Comparison of ENCODE assay signal across 8 cellular contexts in the genomic region with DNA sequence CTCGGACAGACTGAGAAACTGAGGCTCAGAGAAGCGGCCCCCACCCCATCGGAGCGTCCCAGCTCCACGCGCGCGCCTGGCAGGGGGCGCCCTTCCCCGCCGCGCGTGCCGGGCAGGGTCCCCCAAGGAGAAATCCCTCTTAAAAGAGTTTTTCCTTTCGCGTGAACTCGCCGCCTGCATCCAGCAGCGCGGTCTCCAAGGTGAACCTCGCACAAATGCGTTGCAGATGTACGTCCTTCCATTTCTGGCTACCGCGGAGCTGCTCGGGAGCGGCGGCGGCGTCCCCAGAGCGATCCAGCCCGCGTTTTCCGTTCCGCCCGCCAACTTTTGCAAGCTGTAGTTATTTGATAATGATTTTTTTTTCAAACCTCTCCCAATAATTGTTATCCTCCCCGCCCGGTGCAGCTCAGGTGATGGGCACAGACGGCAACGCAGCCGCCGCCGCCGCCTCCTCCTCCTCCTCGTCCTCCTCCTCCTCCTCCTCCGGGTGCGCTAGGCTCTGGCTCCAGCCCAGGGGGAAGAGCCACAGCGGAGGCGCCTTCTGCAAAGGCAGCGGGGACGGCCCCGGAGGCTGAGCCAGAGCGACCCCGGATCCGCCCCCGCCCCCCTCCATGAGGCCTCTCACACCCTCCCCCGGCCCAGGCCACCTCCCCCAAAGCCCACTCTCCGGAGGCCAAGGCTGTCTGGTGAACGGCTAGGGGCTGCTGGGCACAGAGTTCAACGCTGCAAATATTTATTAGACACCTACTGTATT.
DNase-seq lines count a peak whose midpoint lies in the region; ATAC-seq, FAIRE-seq and TF ChIP-seq lines count a peak whose summit lies in the region.

No MANE protein-coding gene starts in this region.

- H3K27me3 ChIP-seq in pancreas (no peaks in the 10 kb centered on the region), transverse colon (peaks cover 5% of the 10 kb centered on the region)

- H3K4me1 ChIP-seq in pancreas (no peaks in the 10 kb centered on the region), transverse colon (peaks cover 6 to 13% (median 11%) of the 10 kb centered on the region in 4 donors)

- no peak for FAIRE-seq in pancreas (lab: Jason Lieb, UNC)

- WGBS in pancreas, 2 donors, result 1% methylated on average over 50 to 60 of the region's 60 CpGs
- WGBS in transverse colon (ENCODE audit: low coverage in 1 of 2), 2 donors, result 0 to 4% methylated on average over 4 to 60 of the region's 60 CpGs

- no peak overlapping the region for H3K27ac ChIP-seq in pancreas
- peak overlapping the region in 2 of 4 donors; percentile 5 to 31 for H3K27ac ChIP-seq in transverse colon

- no peaks in the 10 kb centered on the region for H3K36me3 ChIP-seq in pancreas
- no peaks in the 10 kb centered on the region for H3K36me3 ChIP-seq in transverse colon

- intact Hi-C loops in pancreas (cut with DNase I), result no loop called here
- intact Hi-C loops in transverse colon (cut with DNase I; ENCODE audit: low total_unique reads), result no loop called here

- TF ChIP-seq CTCF in pancreas (IDR thresholded peaks at IDR 0.05), result peak in 3 of 4 donors; percentile 15 to 39 (median 22)
- peak in 4 of 5 experiments; percentile 39 to 53 (median 51) for TF ChIP-seq CTCF in transverse colon (IDR thresholded peaks at IDR 0.05)

- in situ Hi-C loops in transverse colon (cut with MboI; ENCODE audit: low pct_ligation_motif_present in 1 of 4, low pct_unique_long_range_greater_than_20kb in 1 of 4, low sequenced_read_pairs in 3 of 4), result no loop called here

- H3K4me3 ChIP-seq in pancreas, result peak overlapping the region; percentile 27 to 53 (median 34)
- H3K4me3 ChIP-seq in transverse colon, result peak overlapping the region; percentile 28 to 62 (median 46)

- TF ChIP-seq EP300 in transverse colon (IDR thresholded peaks at IDR 0.05; ENCODE audit: low read depth), result no peak

- H3K9me3 ChIP-seq in pancreas, result no peaks in the 10 kb centered on the region
- H3K9me3 ChIP-seq in transverse colon, result no peaks in the 10 kb centered on the region

- DNase-seq in CD1c-positive myeloid dendritic cell (ENCODE audit: extremely low spot score) (peak; percentile 63), HUDEP-2 (lab: John Stamatoyannopoulos, UW; ENCODE audit: unreplicated experiment in 76 of 76) (peak in 69 of 76 experiments; percentile 1 to 78 (median 57)), RKO (ENCODE audit: low spot score) (peak; percentile 25), foreskin melanocyte (peak; percentile 20), pancreas (peak in 5 of 6 donors; percentile 28 to 78 (median 54)), transverse colon (peak; percentile 72)
- DNase-seq in activated T-helper 1 cell treated with anti-CD3 and anti-CD28 coated beads, Interleukin-2, amount 50 U/mL, for 16 hours (ENCODE audit: low read depth in 1 of 2, low spot score in 1 of 2), result peak; percentile 29

- ATAC-seq in pancreas (peak; percentile 75 to 91 (median 82)), HG03460 (IDR thresholded peaks at IDR 0.05; ENCODE audit: unreplicated experiment) (no peak)

- TF ChIP-seq POLR2A in transverse colon (IDR thresholded peaks at IDR 0.05), result no peak

Comparison
In these comparisons a context has a peak if more than half of its experiments do, and no peak if none do; other contexts are left out.
1. DNase-seq: peak in every context shown above with its lines; median percentile 72 in transverse colon; 63 in CD1c-positive myeloid dendritic cell; 57 in HUDEP-2; 54 in pancreas; 29 in activated T-helper 1 cell treated with anti-CD3 and anti-CD28 coated beads, Interleukin-2, amount 50 U/mL, for 16 hours; 25 in RKO; 20 in foreskin melanocyte.